Comparison of ENCODE assay signal across 8 cellular contexts in genomic region chr16:30949655-30950515, GRCh38. TPM values are rescaled to one million over a fixed set of nuclear protein-coding genes. Genes with fewer than 3 reads are reported as not detected.
A peak's percentile ranks its signal among the peaks of the same experiment; 100 is the strongest.
DNase-seq lines count a peak whose midpoint lies in the region; ATAC-seq, FAIRE-seq and TF ChIP-seq lines count a peak whose summit lies in the region.

No MANE protein-coding gene starts in this region.

- no peak for FAIRE-seq in A549 (lab: Jason Lieb, UNC)
- no peak for FAIRE-seq in pancreas (lab: Jason Lieb, UNC)

- H3K27ac ChIP-seq in A549 (peak overlapping the region; percentile 90 to 99), pancreas (peak overlapping the region; percentile 61 to 91 (median 84))

- peak; percentile 75 for TF ChIP-seq POLR2A in A549 (IDR thresholded peaks at IDR 0.05; ENCODE audit: low read length)

- H3K4me2 ChIP-seq in A549 = peak overlapping the region; percentile 88

- TF ChIP-seq RAD21 in A549 (conservative IDR thresholded peaks at IDR 0.05 in 1 of 2, IDR thresholded peaks at IDR 0.05 in 1 of 2) = no peak

- POLR2A ChIA-PET in A549 (lab: Yijun Ruan, JAX) = interaction anchor here (0.7 to 1.0 kb wide), 2 partner anchors 124 to 167 kb away, joined by 3 read pairs; partner anchors contain the start of genes ZNF646 and ZNF668

- no peak for TF ChIP-seq EP300 in A549 (IDR thresholded peaks at IDR 0.05)

- intact Hi-C loops in Right ventricle myocardium superior (cut with DNase I) (no loop called here), pancreas (cut with DNase I) (no loop called here)

- H3K4me1 ChIP-seq in A549 = peaks cover 26% of the 10 kb centered on the region
- peaks cover 0 to 7% (median 0%) of the 10 kb centered on the region in 3 donors for H3K4me1 ChIP-seq in pancreas

- CTCF ChIA-PET in A549 (lab: Yijun Ruan, JAX) = interaction anchor here (1.6 to 8.2 kb wide), 3 partner anchors 8 to 192 kb away, joined by 5 to 78 read pairs (median 7); no protein-coding TSS in a partner anchor

- 12% methylated on average over 19 of the region's 20 CpGs for WGBS in A549 (ENCODE audit: missing lambda C conversion rate)
- 4 to 5% methylated on average over 20 of the region's 20 CpGs for WGBS in pancreas, 2 donors

- H3K27me3 ChIP-seq in pancreas = no peaks in the 10 kb centered on the region

- no peaks in the 10 kb centered on the region for H3K9me3 ChIP-seq in A549
- H3K9me3 ChIP-seq in pancreas = no peaks in the 10 kb centered on the region

- peak; percentile 12; the same call in 1 of the 3 replicates for TF ChIP-seq CTCF in A549 (IDR thresholded peaks at IDR 0.05)
- peak; percentile 42 for TF ChIP-seq CTCF in GM12873 (IDR thresholded peaks at IDR 0.05; ENCODE audit: insufficient read depth, low read depth, low read length, missing control alignments)
- TF ChIP-seq CTCF in pancreas (IDR thresholded peaks at IDR 0.05) = no peak

- H3K36me3 ChIP-seq in pancreas = no peaks in the 10 kb centered on the region

- ATAC-seq in A549 = peak; percentile 4 to 43; a peak in 5 of 6 replicates
- ATAC-seq in HG02759 (IDR thresholded peaks at IDR 0.05; ENCODE audit: unreplicated experiment) = peak; percentile 45
- ATAC-seq in Right ventricle myocardium superior (ENCODE audit: poor library complexity) = peak; percentile 58
- ATAC-seq in pancreas = peak; percentile 29 to 48 (median 42)

- peak overlapping the region; percentile 73 for H3K4me3 ChIP-seq in A549
- H3K4me3 ChIP-seq in pancreas = peak overlapping the region; percentile 83 to 95 (median 91)

- DNase-seq in A549 (ENCODE audit: low read depth in 1 of 2, low spot score in 1 of 2) (peak; percentile 19 to 84), NCI-H526 treated with DMSO at 0.1 percent for 48 hours (lab: John Stamatoyannopoulos, UW) (peak; percentile 57), Right ventricle myocardium superior (peak; percentile 92), pancreas (peak; percentile 66 to 84 (median 72)), cerebellum (ENCODE audit: low spot score) (no peak)
- peak; percentile 72 for DNase-seq in activated effector memory CD4-positive, alpha-beta T cell treated with anti-CD3 and anti-CD28 coated beads, Interleukin-2, amount 50 U/mL, for 16 hours

TF ChIP-seq in A549, 52 proteins besides CTCF, POLR2A, EP300 and RAD21:
- no peak for TF ChIP-seq CHD4 (IDR thresholded peaks at IDR 0.05; ENCODE audit: borderline replicate concordance)
- no peak for TF ChIP-seq POLR2AphosphoS2 (conservative IDR thresholded peaks at IDR 0.05; ENCODE audit: low read length)
- peak in 1 of 2 experiments; percentile 20; a peak in 1 of 5 replicates for TF ChIP-seq JUN (IDR thresholded peaks at IDR 0.05)
- peak; percentile 50 for TF ChIP-seq GATA3 (IDR thresholded peaks at IDR 0.05; ENCODE audit: borderline replicate concordance)
TF ChIP-seq in A549: peak in this region for 2.

RNA-seq across cellular contexts. Expression of gene ORAI3, which starts 1.0 kb away (rescaled TPM):
- polyA plus RNA-seq in A549 (2011; rRNA removed) (14.1 and 17.3 TPM in 2 replicates), A549 (2017; fragmentation: RNase III; extraction: RNeasy Plus Mini Kit Qiagen cat#74134 plus additional on column Dnase treatment) (7.1 to 11.8 TPM (median 10.5 TPM) in 3 replicates), pancreas (10 to 100 TPM in 1 of 2 donors, 1 to 10 TPM in 1; 9.5 to 10.3 TPM)
- polyA plus RNA-seq in A549 (2012; cell fraction: cytosol; rRNA removed) = 5.9 and 10.3 TPM in 2 replicates
- polyA plus RNA-seq in A549 (2012; cell fraction: nucleus; rRNA removed) = 10.8 and 11.6 TPM in 2 replicates
- 11.0 and 13.8 TPM in 2 replicates for polyA minus RNA-seq in A549 (2011; rRNA and poly(A)+ RNA removed)
- total RNA-seq in Right ventricle myocardium superior (9.5 TPM), pancreas (10 to 100 TPM in 4 of 6 donors, 1 to 10 TPM in 2; 8.6 to 12.5 (median 11.4) TPM), cerebellum (5.4 TPM)

RNA-seq across cellular contexts. Expression of gene SETD1A, which starts 7.7 kb away (rescaled TPM):
- polyA plus RNA-seq in A549 (2011; rRNA removed) (2.0 and 3.8 TPM in 2 replicates), A549 (2017; fragmentation: RNase III; extraction: RNeasy Plus Mini Kit Qiagen cat#74134 plus additional on column Dnase treatment) (15.7 to 22.6 TPM (median 21.2 TPM) in 3 replicates), pancreas (10 to 100 TPM; 12.8 to 17.9 TPM)
- polyA plus RNA-seq in A549 (2012; cell fraction: cytosol; rRNA removed) = 8.7 and 11.2 TPM in 2 replicates
- polyA plus RNA-seq in A549 (2012; cell fraction: nucleus; rRNA removed) = 30.5 and 31.9 TPM in 2 replicates
- polyA minus RNA-seq in A549 (2011; rRNA and poly(A)+ RNA removed) = 3.9 and 7.0 TPM in 2 replicates
- total RNA-seq in Right ventricle myocardium superior (6.9 TPM), pancreas (10 to 100 TPM in 1 of 6 donors, 1 to 10 TPM in 5; 6.5 to 10.6 (median 8.3) TPM), cerebellum (3.3 TPM)

RNA-seq across cellular contexts. Expression of gene FBXL19, which starts 26.5 kb away (rescaled TPM):
- polyA plus RNA-seq in A549 (2011; rRNA removed) (5.6 and 7.0 TPM in 2 replicates), A549 (2017; fragmentation: RNase III; extraction: RNeasy Plus Mini Kit Qiagen cat#74134 plus additional on column Dnase treatment) (15.5 to 21.5 TPM (median 18.3 TPM) in 3 replicates), pancreas (10 to 100 TPM; 10.1 to 26.8 TPM)
- 11.4 and 17.1 TPM in 2 replicates for polyA plus RNA-seq in A549 (2012; cell fraction: cytosol; rRNA removed)
- 29.7 and 38.9 TPM in 2 replicates for polyA plus RNA-seq in A549 (2012; cell fraction: nucleus; rRNA removed)
- polyA minus RNA-seq in A549 (2011; rRNA and poly(A)+ RNA removed) = 6.8 and 9.4 TPM in 2 replicates
- total RNA-seq in Right ventricle myocardium superior (4.7 TPM), pancreas (10 to 100 TPM in 1 of 6 donors, 1 to 10 TPM in 5; 3.8 to 13.5 (median 4.6) TPM), cerebellum (32.3 TPM)

RNA-seq across cellular contexts. Expression of gene HSD3B7, which starts 35.1 kb away (rescaled TPM):
- polyA plus RNA-seq in A549 (2011; rRNA removed) = 10.5 and 15.2 TPM in 2 replicates
- polyA plus RNA-seq in A549 (2012; cell fraction: cytosol; rRNA removed) = 11.1 and 16.1 TPM in 2 replicates
- 24.6 and 27.6 TPM in 2 replicates for polyA plus RNA-seq in A549 (2012; cell fraction: nucleus; rRNA removed)
- polyA plus RNA-seq in A549 (2017; fragmentation: RNase III; extraction: RNeasy Plus Mini Kit Qiagen cat#74134 plus additional on column Dnase treatment) = 17.3 to 20.1 TPM (median 19.7 TPM) in 3 replicates
- polyA minus RNA-seq in A549 (2011; rRNA and poly(A)+ RNA removed) = 11.4 and 13.6 TPM in 2 replicates
- total RNA-seq in Right ventricle myocardium superior = 6.7 TPM
- 10 to 100 TPM; 14.2 to 32.1 (median 17.3) TPM for total RNA-seq in pancreas
- 10 to 100 TPM; 16.6 to 28.4 TPM for polyA plus RNA-seq in pancreas
- total RNA-seq in cerebellum = 1.8 TPM

RNA-seq across cellular contexts. Expression of gene CTF1, which starts 53.5 kb away (rescaled TPM):
- 0.13 and 0.44 TPM in 2 replicates for polyA plus RNA-seq in A549 (2011; rRNA removed)
- polyA plus RNA-seq in A549 (2012; cell fraction: cytosol; rRNA removed) = 0.34 and 0.52 TPM in 2 replicates
- 0.23 and 0.54 TPM in 2 replicates for polyA plus RNA-seq in A549 (2012; cell fraction: nucleus; rRNA removed)
- polyA plus RNA-seq in A549 (2017; fragmentation: RNase III; extraction: RNeasy Plus Mini Kit Qiagen cat#74134 plus additional on column Dnase treatment) = 0.16 to 0.30 TPM (median 0.23 TPM) in 3 replicates
- polyA minus RNA-seq in A549 (2011; rRNA and poly(A)+ RNA removed) = 0.17 and 0.63 TPM in 2 replicates
- total RNA-seq in Right ventricle myocardium superior = 6.5 TPM
- total RNA-seq in pancreas = 1 to 10 TPM; 1.6 to 3.2 (median 1.9) TPM
- polyA plus RNA-seq in pancreas = 1 to 10 TPM; 2.5 to 2.9 TPM
- 0.36 TPM for total RNA-seq in cerebellum

Comparison
In these comparisons a context has a peak if more than half of its experiments do, and no peak if none do; other contexts are left out.
1. CTCF ChIP-seq: peak in A549 (single experiment) and GM12873 (single experiment); none in pancreas (0 of 4).
2. Peak in every context shown above with its lines, with median percentiles within 50 percentile points of each other: ATAC-seq.